15 cellular contexts compared by ENCODE assay signal in the genomic region with DNA sequence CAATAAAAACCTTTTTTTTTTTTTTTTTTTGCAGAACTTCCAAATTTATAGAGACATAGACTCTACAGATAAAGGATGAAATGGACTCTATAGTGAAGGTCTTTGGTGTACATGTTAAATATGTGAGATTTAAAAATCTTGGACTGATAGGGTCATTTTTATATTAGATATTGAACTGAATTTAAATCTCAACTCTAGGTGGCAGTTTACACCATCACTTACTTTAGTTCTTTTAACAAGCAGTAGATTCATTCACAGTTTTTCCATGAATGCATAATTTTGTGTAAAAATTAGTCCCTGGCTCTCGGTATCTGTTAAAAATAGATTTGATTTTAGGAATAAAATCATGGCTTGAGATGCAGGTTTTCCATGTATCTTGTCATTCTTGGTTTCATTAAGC. TPM values are rescaled to one million over a fixed set of nuclear protein-coding genes. Genes with fewer than 3 reads are reported as not detected.
DNase-seq lines count a peak whose midpoint lies in the region; ATAC-seq, FAIRE-seq and TF ChIP-seq lines count a peak whose summit lies in the region.
"Had no signal": no experiment of that assay in that cellular context is flagged by ENCODE, and none has a peak within 500 bp of the region (broad histone marks: within the 10 kb centered on the region; RNA-seq: fewer than 3 reads in every experiment).

No MANE protein-coding gene starts in this region.

- no peak overlapping the region for H2BK120ac ChIP-seq in mesendoderm (ENCODE audit: low read depth, low read length)

- H3K4me1 ChIP-seq in liver (ENCODE audit: control insufficient read depth in 4 of 4, insufficient read depth in 4 of 4, low read length in 3 of 4), result no peaks in the 10 kb centered on the region
- no peaks in the 10 kb centered on the region for H3K4me1 ChIP-seq in HepG2 (ENCODE audit: insufficient read depth, low read length)
- H3K4me1 ChIP-seq in esophagus muscularis mucosa, result no peaks in the 10 kb centered on the region
- H3K4me1 ChIP-seq in mesendoderm (ENCODE audit: control insufficient read depth, low read depth, low read length), result no peaks in the 10 kb centered on the region

- FAIRE-seq in HepG2 (lab: Jason Lieb, UNC), result no peak

- CTCF ChIA-PET in HepG2 (lab: Yijun Ruan, JAX; ENCODE audit: low intra/inter-chr PET ratio, low total read pairs), result no interaction called here

- H3K9me3 ChIP-seq in liver (ENCODE audit: control insufficient read depth in 4 of 4, low read length in 3 of 4), result no peaks in the 10 kb centered on the region
- no peaks in the 10 kb centered on the region for H3K9me3 ChIP-seq in HepG2 (ENCODE audit: low read length)
- no peaks in the 10 kb centered on the region for H3K9me3 ChIP-seq in esophagus muscularis mucosa

- DNase-seq in HepG2 (ENCODE audit: low spot score), result no peak
- DNase-seq in OCI-M1 (lab: John Stamatoyannopoulos, UW), result peak; percentile 11
- DNase-seq in esophagus muscularis mucosa (ENCODE audit: extremely low spot score), result no peak
- no peak for DNase-seq in brain microvascular endothelial cell
- DNase-seq in iPS-NIHi7 (ENCODE audit: extremely low spot score), result no peak
- no peak for DNase-seq in mesendoderm
- DNase-seq in T-helper 1 cell, result no peak
- DNase-seq: caudate nucleus; CD4-positive, alpha-beta memory T cell; Karpas-422; stimulated activated CD8-positive, alpha-beta memory T cell treated with anti-CD3 and anti-CD28 coated beads, Interleukin-4, amount 100 ng/mL, for 48 hours had no signal

- no peak overlapping the region for H3K56ac ChIP-seq in mesendoderm (ENCODE audit: low read length)

- BruUV-seq in HepG2 (replicated peaks; lab: Mats Ljungman, UMichigan), result no TSS peak

- H3K79me2 ChIP-seq in HepG2 (ENCODE audit: insufficient read depth, low read length), result no peaks in the 10 kb centered on the region
- no peaks in the 10 kb centered on the region for H3K79me2 ChIP-seq in mesendoderm (ENCODE audit: control insufficient read depth, insufficient read depth, low read length)

- in situ Hi-C loops in HepG2 (cut with HindIII; ENCODE audit: extremely low pct_ligation_motif_present, low pct_unique_long_range_greater_than_20kb), result no loop called here
- in situ Hi-C loops in brain microvascular endothelial cell (cut with HindIII; ENCODE audit: low pct_ligation_motif_present, low sequenced_read_pairs), result no loop called here

- H2AK5ac ChIP-seq in mesendoderm (ENCODE audit: low read length), result no peak overlapping the region

- intact Hi-C loops in HepG2 (cut with micrococcal nuclease; ENCODE audit: unreplicated experiment), result no loop called here
- intact Hi-C loops in esophagus muscularis mucosa (cut with DNase I), result loop anchor here (10.0 kb wide), 1 partner anchor 373 kb away; no protein-coding TSS in a partner anchor

- no peak overlapping the region for H2BK15ac ChIP-seq in mesendoderm (replicated peaks; ENCODE audit: low read depth)

- H3K27ac ChIP-seq in liver (ENCODE audit: low read depth in 1 of 2, low read length in 2 of 2), result no peak overlapping the region
- no peak overlapping the region for H3K27ac ChIP-seq in HepG2 (ENCODE audit: extremely low read length, insufficient read depth, low read length)
- H3K27ac ChIP-seq in esophagus muscularis mucosa (replicated peaks in 1 of 4), result no peak overlapping the region
- no peak overlapping the region for H3K27ac ChIP-seq in brain microvascular endothelial cell
- no peak overlapping the region for H3K27ac ChIP-seq in mesendoderm (ENCODE audit: low read depth, low read length)

- TF ChIP-seq POLR2A in HepG2 (IDR thresholded peaks at IDR 0.05; ENCODE audit: insufficient read depth in 1 of 2, low read depth in 2 of 2, low read length in 2 of 2) (no peak), esophagus muscularis mucosa (IDR thresholded peaks at IDR 0.05; ENCODE audit: low read depth) (no peak)

- whole genome bisulfite sequencing in liver, result 68% methylated on average over 1 of the region's 1 CpG
- WGBS in HepG2 (ENCODE audit: low lambda C conversion rate), result 0% methylated on average over 1 of the region's 1 CpG
- WGBS in esophagus muscularis mucosa, result 40% methylated on average over 1 of the region's 1 CpG
- WGBS in mesendoderm (ENCODE audit: extremely low coverage, insufficient coverage, low lambda C conversion rate), result no CpG with 5 or more reads among the region's 1 CpG

- no peak overlapping the region for H2BK5ac ChIP-seq in mesendoderm (ENCODE audit: low read length)

- no peak overlapping the region for H4K8ac ChIP-seq in mesendoderm (ENCODE audit: low read depth, low read length)

- TF ChIP-seq CTCF in liver (IDR thresholded peaks at IDR 0.05; ENCODE audit: low read depth, low read length, missing input control), result no peak
- TF ChIP-seq CTCF in HepG2 (CRISPR knock-in tag; IDR thresholded peaks at IDR 0.05), result no peak
- TF ChIP-seq CTCF in esophagus muscularis mucosa (IDR thresholded peaks at IDR 0.05), result peak; percentile 22 to 38 (median 26)
- no peak for TF ChIP-seq CTCF in brain microvascular endothelial cell (IDR thresholded peaks at IDR 0.05; ENCODE audit: low read depth, low read length, missing control alignments)

- H2AFZ ChIP-seq in HepG2 (ENCODE audit: low read length), result no peak overlapping the region

- H3K4me2 ChIP-seq in HepG2 (ENCODE audit: low read depth, low read length) (no peak overlapping the region), mesendoderm (ENCODE audit: low read length) (no peak overlapping the region)

- POLR2A ChIA-PET in HepG2 (lab: Yijun Ruan, JAX), result no interaction called here

- no peak overlapping the region for H3K9ac ChIP-seq in liver (ENCODE audit: low read depth in 1 of 2, low read length in 2 of 2)
- no peak overlapping the region for H3K9ac ChIP-seq in HepG2 (ENCODE audit: insufficient read depth, low read depth, low read length)
- no peak overlapping the region for H3K9ac ChIP-seq in mesendoderm (ENCODE audit: low read length)

- no peak overlapping the region for H3K18ac ChIP-seq in mesendoderm (ENCODE audit: low read length)

- H3K79me1 ChIP-seq in mesendoderm (ENCODE audit: low read length), result no peaks in the 10 kb centered on the region

- H3K4ac ChIP-seq in mesendoderm (ENCODE audit: low read depth, low read length), result no peak overlapping the region

- H3K27me3 ChIP-seq in liver (ENCODE audit: control insufficient read depth in 4 of 4, insufficient read depth in 4 of 4, low read length in 3 of 4), result no peaks in the 10 kb centered on the region
- H3K27me3 ChIP-seq in HepG2 (ENCODE audit: control insufficient read depth in 1 of 2, insufficient read depth in 2 of 2, low read length in 2 of 2), result no peaks in the 10 kb centered on the region
- H3K27me3 ChIP-seq in esophagus muscularis mucosa, result no peaks in the 10 kb centered on the region
- H3K27me3 ChIP-seq in brain microvascular endothelial cell (replicated peaks), result no peaks in the 10 kb centered on the region
- H3K27me3 ChIP-seq in mesendoderm (ENCODE audit: insufficient read depth, low read length, poor library complexity), result no peaks in the 10 kb centered on the region

- no peaks in the 10 kb centered on the region for H4K20me1 ChIP-seq in HepG2 (ENCODE audit: insufficient read depth, low read length)

- TF ChIP-seq RAD21 in liver (IDR thresholded peaks at IDR 0.05) (peak; percentile 22 to 33), HepG2 (CRISPR knock-in tag; IDR thresholded peaks at IDR 0.05) (no peak)

- no peak overlapping the region for H4K5ac ChIP-seq in mesendoderm (ENCODE audit: low read length)

- no peak overlapping the region for H3K23ac ChIP-seq in mesendoderm (ENCODE audit: low read length)

- TF ChIP-seq EP300 in HepG2 (IDR thresholded peaks at IDR 0.05; ENCODE audit: low read depth in 2 of 2, low read length in 2 of 2), result no peak
- TF ChIP-seq EP300 in HepG2 (CRISPR knock-in tag; IDR thresholded peaks at IDR 0.05; ENCODE audit: borderline replicate concordance), result no peak
- no peak for TF ChIP-seq EP300 in esophagus muscularis mucosa (IDR thresholded peaks at IDR 0.05)

- H3K36me3 ChIP-seq in liver (ENCODE audit: control insufficient read depth in 4 of 4, insufficient read depth in 3 of 4, low read depth in 1 of 4, low read length in 3 of 4) (no peaks in the 10 kb centered on the region), HepG2 (replicated peaks in 1 of 2; ENCODE audit: control insufficient read depth in 1 of 2, insufficient read depth in 2 of 2, low read length in 2 of 2) (no peaks in the 10 kb centered on the region), esophagus muscularis mucosa (no peaks in the 10 kb centered on the region), brain microvascular endothelial cell (replicated peaks) (no peaks in the 10 kb centered on the region), mesendoderm (ENCODE audit: control insufficient read depth, insufficient read depth, low read length) (no peaks in the 10 kb centered on the region)

- no peak for ATAC-seq in HepG2
- ATAC-seq: left lobe of liver had no signal

- H3K4me3 ChIP-seq in liver (ENCODE audit: low read depth in 1 of 3, low read length in 3 of 3), result no peak overlapping the region
- H3K4me3 ChIP-seq in HepG2 (replicated peaks in 1 of 3; ENCODE audit: insufficient read depth in 1 of 3, low read depth in 2 of 3, low read length in 3 of 3), result no peak overlapping the region
- H3K4me3 ChIP-seq in esophagus muscularis mucosa, result no peak overlapping the region
- H3K4me3 ChIP-seq in brain microvascular endothelial cell (ENCODE audit: low read depth, low read length), result no peak overlapping the region
- H3K4me3 ChIP-seq in mesendoderm (ENCODE audit: low read length), result no peak overlapping the region

RNA-seq across cellular contexts. Expression of a gene that starts 31.1 kb away (rescaled TPM):
- total RNA-seq in liver (10 to 100 TPM; 21.5 to 28.1 TPM), HepG2 (2016; rRNA removed; fragmentation: Illumina TruSeq; extraction: Trizol) (32.3 and 35.7 TPM in 2 replicates), esophagus muscularis mucosa (10 to 100 TPM; 37.9 to 51.8 (median 43.9) TPM)
- polyA plus RNA-seq in liver (1 to 10 TPM; 5.4 to 6.4 TPM), HepG2 (2011; rRNA removed) (12.6 and 14.3 TPM in 2 replicates)
- total RNA-seq in HepG2 (2016; cell fraction: cytosol; rRNA removed; fragmentation: Illumina TruSeq; extraction: Trizol; ENCODE audit: low read depth), result 46.8 and 53.2 TPM in 2 replicates
- total RNA-seq in HepG2 (2016; cell fraction: insoluble cytoplasmic fraction; rRNA removed; fragmentation: Illumina TruSeq; extraction: Trizol), result 32.8 and 35.2 TPM in 2 replicates
- 27.8 and 28.4 TPM in 2 replicates for total RNA-seq in HepG2 (2016; cell fraction: membrane; rRNA removed; fragmentation: Illumina TruSeq; extraction: Trizol)
- 49.7 and 53.6 TPM in 2 replicates for total RNA-seq in HepG2 (2016; cell fraction: nucleus; rRNA removed; fragmentation: Illumina TruSeq; extraction: Trizol)
- 5.2 and 8.2 TPM in 2 replicates for polyA plus RNA-seq in HepG2 (2011; cell fraction: cytosol; rRNA removed)
- polyA plus RNA-seq in HepG2 (2011; cell fraction: nucleus; rRNA removed), result 17.1 and 19.6 TPM in 2 replicates
- polyA plus RNA-seq in HepG2 (2012), result 11.0 and 14.3 TPM in 2 replicates
- 2.2 and 2.3 TPM in 2 replicates for polyA plus RNA-seq in HepG2 (2016; cell fraction: cytosol; fragmentation: Illumina TruSeq; extraction: Trizol; ENCODE audit: low read depth)
- 19.9 and 22.4 TPM in 2 replicates for polyA plus RNA-seq in HepG2 (2016; cell fraction: insoluble cytoplasmic fraction; fragmentation: Illumina TruSeq; extraction: Trizol; ENCODE audit: low read depth)
- 8.0 and 8.6 TPM in 2 replicates for polyA plus RNA-seq in HepG2 (2016; cell fraction: membrane; fragmentation: Illumina TruSeq; extraction: Trizol; ENCODE audit: low read depth)
- 20.3 and 23.3 TPM in 2 replicates for polyA plus RNA-seq in HepG2 (2016; cell fraction: nucleus; fragmentation: Illumina TruSeq; extraction: Trizol; ENCODE audit: insufficient read depth, low read depth)
- polyA minus RNA-seq in HepG2 (2011; rRNA and poly(A)+ RNA removed; ENCODE audit: low replicate concordance), result 11.9 and 12.5 TPM in 2 replicates
- 17.1 TPM in 2 replicates for polyA minus RNA-seq in HepG2 (2011; cell fraction: cytosol; rRNA and poly(A)+ RNA removed)
- 126 and 139 TPM in 2 replicates for polyA minus RNA-seq in HepG2 (2011; cell fraction: nucleus; rRNA and poly(A)+ RNA removed)
- 13.5 TPM for polyA plus RNA-seq in mesendoderm (2013, experiment 1 of 2)
- polyA plus RNA-seq in mesendoderm (2013, experiment 2 of 2), result 12.9 TPM

RNA-seq across cellular contexts. Expression of a gene that starts 56.3 kb away (rescaled TPM):
- total RNA-seq in liver (not detected), HepG2 (2016; rRNA removed; fragmentation: Illumina TruSeq; extraction: Trizol) (not detected in 2 replicates), esophagus muscularis mucosa (not detected)
- polyA plus RNA-seq in liver (not detected), HepG2 (2011; rRNA removed) (not detected in 2 replicates)
- total RNA-seq in HepG2 (2016; cell fraction: cytosol; rRNA removed; fragmentation: Illumina TruSeq; extraction: Trizol; ENCODE audit: low read depth), result not detected in 2 replicates
- total RNA-seq in HepG2 (2016; cell fraction: insoluble cytoplasmic fraction; rRNA removed; fragmentation: Illumina TruSeq; extraction: Trizol), result not detected in 2 replicates
- not detected in 2 replicates for total RNA-seq in HepG2 (2016; cell fraction: membrane; rRNA removed; fragmentation: Illumina TruSeq; extraction: Trizol)
- total RNA-seq in HepG2 (2016; cell fraction: nucleus; rRNA removed; fragmentation: Illumina TruSeq; extraction: Trizol), result not detected in 2 replicates
- not detected in 2 replicates for polyA plus RNA-seq in HepG2 (2011; cell fraction: cytosol; rRNA removed)
- not detected in 2 replicates for polyA plus RNA-seq in HepG2 (2011; cell fraction: nucleus; rRNA removed)
- not detected in 2 replicates for polyA plus RNA-seq in HepG2 (2012)
- polyA plus RNA-seq in HepG2 (2016; cell fraction: cytosol; fragmentation: Illumina TruSeq; extraction: Trizol; ENCODE audit: low read depth), result not detected in 2 replicates
- not detected in 2 replicates for polyA plus RNA-seq in HepG2 (2016; cell fraction: insoluble cytoplasmic fraction; fragmentation: Illumina TruSeq; extraction: Trizol; ENCODE audit: low read depth)
- not detected in 2 replicates for polyA plus RNA-seq in HepG2 (2016; cell fraction: membrane; fragmentation: Illumina TruSeq; extraction: Trizol; ENCODE audit: low read depth)
- not detected in 2 replicates for polyA plus RNA-seq in HepG2 (2016; cell fraction: nucleus; fragmentation: Illumina TruSeq; extraction: Trizol; ENCODE audit: insufficient read depth, low read depth)
- polyA minus RNA-seq in HepG2 (2011; rRNA and poly(A)+ RNA removed; ENCODE audit: low replicate concordance), result not detected in 2 replicates
- not detected in 2 replicates for polyA minus RNA-seq in HepG2 (2011; cell fraction: cytosol; rRNA and poly(A)+ RNA removed)
- polyA minus RNA-seq in HepG2 (2011; cell fraction: nucleus; rRNA and poly(A)+ RNA removed), result not detected in 2 replicates
- not detected for polyA plus RNA-seq in mesendoderm (2013, experiment 1 of 2)
- polyA plus RNA-seq in mesendoderm (2013, experiment 2 of 2), result not detected
- total RNA-seq: activated T-helper 2 cell treated with anti-CD3 and anti-CD28 coated beads, Interferon-gamma antibody, Interleukin-2, Interleukin-4, amounts not matched to agents 10 μg/mL and 5 μg/mL and 100 μg/mL, durations not matched to agents 14 hours and 24 hours and 36 hours; CD4-positive, alpha-beta memory T cell; left lobe of liver; NCI-H460 had no signal
- polyA plus RNA-seq: CD4-positive, alpha-beta memory T cell had no signal

Comparison
In these comparisons a context has a peak if more than half of its experiments do, and no peak if none do; other contexts are left out.
1. CTCF ChIP-seq: peak in esophagus muscularis mucosa (3 of 3); none in liver (single experiment), HepG2 (single experiment) and brain microvascular endothelial cell (single experiment).